8 cellular contexts compared by ENCODE assay signal in genomic region chr4:74038161-74039064, GRCh38. TPM values are rescaled to one million over a fixed set of nuclear protein-coding genes. Genes with fewer than 3 reads are reported as not detected.
A peak's percentile ranks its signal among the peaks of the same experiment; 100 is the strongest.
DNase-seq lines count a peak whose midpoint lies in the region; ATAC-seq lines count a peak whose summit lies in the region.

CXCL3 (minus strand) TSS chr4:74038689; CDS start chr4:74038611, 78 bp downstream.

- no peaks in the 10 kb centered on the region for H3K9me3 ChIP-seq in neuronal stem cell (replicated peaks in 1 of 2; ENCODE audit: control insufficient read depth in 2 of 2, insufficient read depth in 1 of 2, low read depth in 1 of 2, low read length in 2 of 2)

- no peak within 1 kb of the TSS for H3K14ac ChIP-seq in neuronal stem cell (ENCODE audit: low read length)

- ATAC-seq in GM21786 (IDR thresholded peaks at IDR 0.05; ENCODE audit: unreplicated experiment) (peak; percentile 53), Right ventricle myocardium inferior (peak; percentile 88)

- peak; percentile 52 for DNase-seq in NCI-H2196 (lab: John Stamatoyannopoulos, UW; ENCODE audit: unreplicated experiment)
- no peak for DNase-seq in NCI-H2196 treated with DMSO at 0.1 percent for 48 hours (lab: John Stamatoyannopoulos, UW; ENCODE audit: unreplicated experiment)
- peak; percentile 60 for DNase-seq in NCI-H1048 (lab: John Stamatoyannopoulos, UW)
- peak; percentile 20 for DNase-seq in activated naive CD8-positive, alpha-beta T cell treated with anti-CD3 and anti-CD28 coated beads for 36 hours
- DNase-seq in Right ventricle myocardium inferior (ENCODE audit: missing footprints), result peak; percentile 91
- DNase-seq in neuronal stem cell (ENCODE audit: low spot score), result peak; percentile 56
- DNase-seq in DMS153 (lab: John Stamatoyannopoulos, UW), result no peak

- no peak within 1 kb of the TSS for H3K27ac Mint-ChIP-seq in activated naive CD8-positive, alpha-beta T cell treated with anti-CD3 and anti-CD28 coated beads for 36 hours

- H3K9ac ChIP-seq in neuronal stem cell (ENCODE audit: low read depth, low read length, poor library complexity), result peak within 1 kb of the TSS; percentile 75

- peaks cover 67% of the 10 kb centered on the region for H3K27me3 Mint-ChIP-seq in activated naive CD8-positive, alpha-beta T cell treated with anti-CD3 and anti-CD28 coated beads for 36 hours

- no peak within 1 kb of the TSS for H2BK120ac ChIP-seq in neuronal stem cell (ENCODE audit: low read depth, low read length)

- no peak within 1 kb of the TSS for H2BK12ac ChIP-seq in neuronal stem cell (ENCODE audit: low read length)

- H3K36me3 ChIP-seq in neuronal stem cell (replicated peaks in 1 of 2; ENCODE audit: control insufficient read depth in 2 of 2, insufficient read depth in 2 of 2, low read length in 2 of 2), result no peaks in the 10 kb centered on the region

- peak within 1 kb of the TSS; percentile 58 for H2BK5ac ChIP-seq in neuronal stem cell (ENCODE audit: low read length)

- no peaks in the 10 kb centered on the region for H3K9me3 Mint-ChIP-seq in activated naive CD8-positive, alpha-beta T cell treated with anti-CD3 and anti-CD28 coated beads for 36 hours

- no peak within 1 kb of the TSS for H2BK15ac ChIP-seq in neuronal stem cell (ENCODE audit: low read length)

- intact Hi-C loops in Right ventricle myocardium inferior (cut with DNase I), result loop anchor here (5.0 kb wide), 1 partner anchor 306 kb away; no protein-coding TSS in a partner anchor

- H3K4me2 ChIP-seq in neuronal stem cell (ENCODE audit: insufficient read depth, low read length, poor library complexity, severe bottlenecking), result peak within 1 kb of the TSS; percentile 53

- H3K4me3 Mint-ChIP-seq in activated naive CD8-positive, alpha-beta T cell treated with anti-CD3 and anti-CD28 coated beads for 36 hours, result peak within 1 kb of the TSS; percentile 74

- no peak within 1 kb of the TSS for H4K8ac ChIP-seq in neuronal stem cell (ENCODE audit: low read depth, low read length)

- peaks cover 3 to 9% of the 10 kb centered on the region in 2 donors for H3K4me1 ChIP-seq in neuronal stem cell (ENCODE audit: control insufficient read depth in 2 of 2, insufficient read depth in 1 of 2, low read depth in 1 of 2, low read length in 2 of 2)

- no peaks in the 10 kb centered on the region for H3K27me3 ChIP-seq in neuronal stem cell (ENCODE audit: control insufficient read depth in 3 of 3, insufficient read depth in 3 of 3, low read depth in 1 of 3, low read length in 3 of 3)

- no peak within 1 kb of the TSS for H3K23ac ChIP-seq in neuronal stem cell (ENCODE audit: low read depth, low read length, poor library complexity)

- H3K4me1 Mint-ChIP-seq in activated naive CD8-positive, alpha-beta T cell treated with anti-CD3 and anti-CD28 coated beads for 36 hours, result peaks cover 10% of the 10 kb centered on the region

- H4K91ac ChIP-seq in neuronal stem cell (ENCODE audit: low read depth, low read length, poor library complexity), result no peak within 1 kb of the TSS

- peak within 1 kb of the TSS; percentile 95 for H3K18ac ChIP-seq in neuronal stem cell (ENCODE audit: low read length)

- WGBS in neuronal stem cell (ENCODE audit: extremely low coverage in 2 of 2, insufficient read length in 2 of 2, insufficient replicate concordance in 1 of 2), 2 donors, result no CpG with 5 or more reads among the region's 71 CpGs

- H3K4me3 ChIP-seq in neuronal stem cell (ENCODE audit: low read length in 2 of 2), result peak within 1 kb of the TSS; percentile 54 to 92

- H3K79me1 ChIP-seq in neuronal stem cell (ENCODE audit: low read depth, low read length), result no peaks in the 10 kb centered on the region

- no peak within 1 kb of the TSS for H2AK5ac ChIP-seq in neuronal stem cell (ENCODE audit: low read depth, low read length)

- H3K36me3 Mint-ChIP-seq in activated naive CD8-positive, alpha-beta T cell treated with anti-CD3 and anti-CD28 coated beads for 36 hours, result no peaks in the 10 kb centered on the region

- peak within 1 kb of the TSS; percentile 95 for H2AFZ ChIP-seq in neuronal stem cell (ENCODE audit: low read length)

- H3K27ac ChIP-seq in neuronal stem cell (replicated peaks; ENCODE audit: low read length), result no peak within 1 kb of the TSS

- no peak within 1 kb of the TSS for H3K4ac ChIP-seq in neuronal stem cell (ENCODE audit: low read length)

RNA-seq across cellular contexts. Expression of gene CXCL3, which starts in this region (rescaled TPM):
- total RNA-seq in activated naive CD8-positive, alpha-beta T cell treated with anti-CD3 and anti-CD28 coated beads for 36 hours, result not detected
- 0.16 TPM for total RNA-seq in Right ventricle myocardium inferior
- 1.6 TPM for polyA plus RNA-seq in neuronal stem cell (2013, experiment 1 of 2)
- polyA plus RNA-seq in neuronal stem cell (2013, experiment 2 of 2), result 1.5 TPM

Comparison
In these comparisons a context has a peak if more than half of its experiments do, and no peak if none do; other contexts are left out.
1. DNase-seq: peak in NCI-H2196 (single experiment), NCI-H1048 (single experiment) and neuronal stem cell (single experiment); none in NCI-H2196 treated with DMSO at 0.1 percent for 48 hours (single experiment) and DMS153 (single experiment).
2. Peak in DNase-seq in activated naive CD8-positive, alpha-beta T cell treated with anti-CD3 and anti-CD28 coated beads for 36 hours; RNA of the gene not detected or under 1 TPM.
3. Peak in DNase-seq and ATAC-seq in Right ventricle myocardium inferior; RNA of the gene not detected or under 1 TPM.